ENCODE assay signal across 24 cellular contexts in genomic region chr2:173588931-173589369, GRCh38.
DNase-seq lines count a peak whose midpoint lies in the region; ATAC-seq and TF ChIP-seq lines count a peak whose summit lies in the region.
"Had no signal": no experiment of that assay in that cellular context is flagged by ENCODE, and none has a peak within 500 bp of the region (broad histone marks: within the 10 kb centered on the region; RNA-seq: fewer than 3 reads in every experiment).

No MANE protein-coding gene starts in this region.

- H3K27ac Mint-ChIP-seq in natural killer cell treated with Interleukin-12 subunit alpha and Interleukin-12 subunit beta and Interleukin-15 and Interleukin-18, amount 100 ng/mL, for 72 hours: no peak overlapping the region
- H3K27ac Mint-ChIP-seq: activated CD8-positive, alpha-beta T cell treated with anti-CD3 and anti-CD28 coated beads, Interleukin-2, amount 10 ng/mL, durations not matched to agents 7 days and 5 days; activated naive CD4-positive, alpha-beta T cell treated with anti-CD3 and anti-CD28 coated beads, Interleukin-2, amount 50 U/mL, for 24 hours; memory B cell; naive B cell; T-helper 2 cell treated with Interferon-gamma antibody and Interleukin-4, amounts not matched to agents 5 μg/mL and 100 μg/mL, for 36 hours had no signal

- H3K4me1 Mint-ChIP-seq in natural killer cell treated with Interleukin-12 subunit alpha and Interleukin-12 subunit beta and Interleukin-15 and Interleukin-18, amount 100 ng/mL, for 72 hours (ENCODE audit: low read depth in 2 of 2): no peaks in the 10 kb centered on the region
- H3K4me1 Mint-ChIP-seq: activated naive CD4-positive, alpha-beta T cell treated with anti-CD3 and anti-CD28 coated beads, Interleukin-2, amount 50 U/mL, for 24 hours; memory B cell; naive B cell had no signal

- H3K4me1 ChIP-seq in SJCRH30 (peaks cover 58% of the 10 kb centered on the region), foreskin keratinocyte (peaks cover 17% of the 10 kb centered on the region), skeletal muscle tissue (ENCODE audit: control insufficient read depth in 3 of 3, insufficient read depth in 3 of 3, low read length in 3 of 3) (peaks cover 17 to 19% (median 19%) of the 10 kb centered on the region in 3 donors)
- H3K4me1 ChIP-seq: BE2C, colonic mucosa, sigmoid colon had no signal

- peaks cover 8% of the 10 kb centered on the region for H3K9me3 ChIP-seq in SJCRH30 (replicated peaks)
- H3K9me3 ChIP-seq in skeletal muscle tissue (ENCODE audit: control insufficient read depth in 3 of 3, low read length in 3 of 3): no peaks in the 10 kb centered on the region
- H3K9me3 ChIP-seq: BE2C, colonic mucosa, pancreas had no signal

- no peak overlapping the region for H3K4me3 Mint-ChIP-seq in natural killer cell treated with Interleukin-12 subunit alpha and Interleukin-12 subunit beta and Interleukin-15 and Interleukin-18, amount 100 ng/mL, for 72 hours
- H3K4me3 Mint-ChIP-seq: activated CD8-positive, alpha-beta T cell treated with anti-CD3 and anti-CD28 coated beads, Interleukin-2, amount 10 ng/mL, durations not matched to agents 7 days and 5 days; activated naive CD4-positive, alpha-beta T cell treated with anti-CD3 and anti-CD28 coated beads, Interleukin-2, amount 50 U/mL, for 24 hours; memory B cell; naive B cell; T-helper 2 cell treated with Interferon-gamma antibody and Interleukin-4, amounts not matched to agents 5 μg/mL and 100 μg/mL, for 36 hours had no signal

- H3K27ac ChIP-seq in SJCRH30: peak overlapping the region; percentile 92
- H3K27ac ChIP-seq in foreskin keratinocyte: peak overlapping the region; percentile 56
- H3K27ac ChIP-seq in skeletal muscle tissue (ENCODE audit: low read depth, low read length): peak overlapping the region; percentile 85
- H3K27ac ChIP-seq: 22Rv1, colonic mucosa, pancreas, sigmoid colon, SJSA1 had no signal

- peaks cover 6% of the 10 kb centered on the region for H3K9me3 Mint-ChIP-seq in natural killer cell treated with Interleukin-12 subunit alpha and Interleukin-12 subunit beta and Interleukin-15 and Interleukin-18, amount 100 ng/mL, for 72 hours

- peak overlapping the region in 1 of 3 donors; percentile 68 for H3K9ac ChIP-seq in skeletal muscle tissue (ENCODE audit: low read depth in 1 of 3, low read length in 3 of 3)

- peaks cover 8 to 31% of the 10 kb centered on the region in 2 donors for H3K27me3 Mint-ChIP-seq in natural killer cell treated with Interleukin-12 subunit alpha and Interleukin-12 subunit beta and Interleukin-15 and Interleukin-18, amount 100 ng/mL, for 72 hours

- no peak for ATAC-seq in foreskin keratinocyte
- ATAC-seq in natural killer cell treated with Interleukin-12 subunit alpha and Interleukin-12 subunit beta and Interleukin-15 and Interleukin-18, amount 100 ng/mL, for 72 hours: no peak
- ATAC-seq: activated CD8-positive, alpha-beta T cell treated with anti-CD3 and anti-CD28 coated beads, Interleukin-2, amount 10 ng/mL, durations not matched to agents 7 days and 5 days had no signal

- no peak for TF ChIP-seq CTCF in foreskin keratinocyte (conservative IDR thresholded peaks at IDR 0.05)

- DNase-seq in DMS53 (lab: John Stamatoyannopoulos, UW) (peak; percentile 72), DMS53 treated with DMSO at 0.1 percent for 48 hours (lab: John Stamatoyannopoulos, UW; ENCODE audit: unreplicated experiment) (no peak), SJCRH30 (peak in 1 of 2 experiments; percentile 32), foreskin keratinocyte (no peak), GM03348 (ENCODE audit: low spot score) (no peak)
- no peak for DNase-seq in stimulated activated CD8-positive, alpha-beta memory T cell treated with anti-CD3 and anti-CD28 coated beads, Interleukin-4, amount 100 ng/mL, for 48 hours
- DNase-seq in natural killer cell treated with Interleukin-12 subunit alpha and Interleukin-12 subunit beta and Interleukin-15 and Interleukin-18, amount 100 ng/mL, for 72 hours (ENCODE audit: low spot score): no peak
- DNase-seq: activated CD4-positive, CD25-positive, alpha-beta regulatory T cell; activated CD8-positive, alpha-beta T cell treated with anti-CD3 and anti-CD28 coated beads, Interleukin-2, amount 10 ng/mL, durations not matched to agents 7 days and 5 days; BE2C; colonic mucosa; GDM1; GOT3; naive B cell; NCI-H524 treated with DMSO at 0.1 percent for 48 hours; sigmoid colon; stimulated activated naive CD4-positive, alpha-beta T cell had no signal

- no peak overlapping the region for H3K4me3 ChIP-seq in SJCRH30
- peak overlapping the region in 1 of 3 donors; percentile 14 for H3K4me3 ChIP-seq in skeletal muscle tissue (ENCODE audit: low read length in 3 of 3)
- H3K4me3 ChIP-seq: colonic mucosa, pancreas, sigmoid colon, SJSA1 had no signal

- H3K27me3 ChIP-seq in SJCRH30 (no peaks in the 10 kb centered on the region), foreskin keratinocyte (no peaks in the 10 kb centered on the region), skeletal muscle tissue (ENCODE audit: control insufficient read depth in 3 of 3, insufficient read depth in 3 of 3, low read length in 3 of 3) (no peaks in the 10 kb centered on the region)
- H3K27me3 ChIP-seq: colonic mucosa, pancreas, sigmoid colon, SJSA1 had no signal

- peaks cover 7% of the 10 kb centered on the region for H3K36me3 Mint-ChIP-seq in natural killer cell treated with Interleukin-12 subunit alpha and Interleukin-12 subunit beta and Interleukin-15 and Interleukin-18, amount 100 ng/mL, for 72 hours
- H3K36me3 Mint-ChIP-seq: activated naive CD4-positive, alpha-beta T cell treated with anti-CD3 and anti-CD28 coated beads, Interleukin-2, amount 50 U/mL, for 24 hours had no signal

- H3K36me3 ChIP-seq in SJCRH30 (no peaks in the 10 kb centered on the region), skeletal muscle tissue (ENCODE audit: control insufficient read depth in 3 of 3, insufficient read depth in 3 of 3, low read length in 3 of 3) (no peaks in the 10 kb centered on the region)
- H3K36me3 ChIP-seq: BE2C, colonic mucosa, pancreas, sigmoid colon, SJSA1 had no signal
